ENCODE assay signal across 11 cellular contexts in genomic region chr2:68468801-68469200, GRCh38. TPM values are rescaled to one million over a fixed set of nuclear protein-coding genes. Genes with fewer than 3 reads are reported as not detected.
A peak's percentile ranks its signal among the peaks of the same experiment; 100 is the strongest.
DNase-seq lines count a peak whose midpoint lies in the region; ATAC-seq and TF ChIP-seq lines count a peak whose summit lies in the region.
"Had no signal": no experiment of that assay in that cellular context is flagged by ENCODE, and none has a peak within 500 bp of the region (broad histone marks: within the 10 kb centered on the region; RNA-seq: fewer than 3 reads in every experiment).

No MANE protein-coding gene starts in this region.

- H3K9me3 Mint-ChIP-seq in Caco-2 (ENCODE audit: unreplicated experiment), result no peaks in the 10 kb centered on the region
- no peaks in the 10 kb centered on the region for H3K9me3 Mint-ChIP-seq in HFFc6
- no peaks in the 10 kb centered on the region for H3K9me3 Mint-ChIP-seq in activated naive CD8-positive, alpha-beta T cell treated with anti-CD3 and anti-CD28 coated beads, Interleukin-2, amount 10 ng/mL, durations not matched to agents 7 days and 5 days
- no peaks in the 10 kb centered on the region for H3K9me3 Mint-ChIP-seq in natural killer cell treated with Interleukin-12 subunit alpha and Interleukin-12 subunit beta and Interleukin-15 and Interleukin-18, amount 100 ng/mL, for 72 hours

- DNase-seq in Caco-2 (no peak), HFFc6 (no peak), foreskin keratinocyte (no peak), coronary artery (ENCODE audit: low spot score) (no peak)
- no peak for DNase-seq in activated naive CD8-positive, alpha-beta T cell treated with anti-CD3 and anti-CD28 coated beads, Interleukin-2, amount 10 ng/mL, durations not matched to agents 7 days and 5 days
- DNase-seq in natural killer cell treated with Interleukin-12 subunit alpha and Interleukin-12 subunit beta and Interleukin-15 and Interleukin-18, amount 100 ng/mL, for 72 hours (ENCODE audit: low spot score), result no peak
- DNase-seq: cortex of kidney; DMS79 treated with DMSO at 0.1 percent for 48 hours; NCI-H82; stimulated activated naive CD4-positive, alpha-beta T cell had no signal

- H3K36me3 Mint-ChIP-seq in Caco-2 (ENCODE audit: insufficient read depth, unreplicated experiment) (peaks cover 8% of the 10 kb centered on the region), HFFc6 (ENCODE audit: low read depth) (no peaks in the 10 kb centered on the region)
- H3K36me3 Mint-ChIP-seq in activated naive CD8-positive, alpha-beta T cell treated with anti-CD3 and anti-CD28 coated beads, Interleukin-2, amount 10 ng/mL, durations not matched to agents 7 days and 5 days, result peaks cover 5% of the 10 kb centered on the region
- no peaks in the 10 kb centered on the region for H3K36me3 Mint-ChIP-seq in natural killer cell treated with Interleukin-12 subunit alpha and Interleukin-12 subunit beta and Interleukin-15 and Interleukin-18, amount 100 ng/mL, for 72 hours

- H3K27me3 ChIP-seq in Caco-2 (replicated peaks; ENCODE audit: control insufficient read depth, insufficient read depth, low read length), result no peaks in the 10 kb centered on the region
- H3K27me3 ChIP-seq in foreskin keratinocyte, result no peaks in the 10 kb centered on the region

- H3K4me3 Mint-ChIP-seq in Caco-2 (ENCODE audit: unreplicated experiment), result peak overlapping the region; percentile 95
- H3K4me3 Mint-ChIP-seq in HFFc6, result 0 out of 2 replicates have a peak overlapping the region, but pooled peaks have one; percentile 99
- H3K4me3 Mint-ChIP-seq in activated naive CD8-positive, alpha-beta T cell treated with anti-CD3 and anti-CD28 coated beads, Interleukin-2, amount 10 ng/mL, durations not matched to agents 7 days and 5 days, result peak overlapping the region; percentile 98
- H3K4me3 Mint-ChIP-seq in natural killer cell treated with Interleukin-12 subunit alpha and Interleukin-12 subunit beta and Interleukin-15 and Interleukin-18, amount 100 ng/mL, for 72 hours, result peak overlapping the region; percentile 99

- no peak overlapping the region for H3K27ac ChIP-seq in foreskin keratinocyte
- H3K27ac ChIP-seq in coronary artery, result no peak overlapping the region

- peaks cover 49% of the 10 kb centered on the region for H3K4me1 ChIP-seq in Caco-2
- peaks cover 13% of the 10 kb centered on the region for H3K4me1 ChIP-seq in foreskin keratinocyte

- POLR2A ChIA-PET in Caco-2 (lab: Charles Lee), result no interaction called here
- POLR2A ChIA-PET in activated naive CD8-positive, alpha-beta T cell treated with anti-CD3 and anti-CD28 coated beads, Interleukin-2, amount 10 ng/mL, durations not matched to agents 7 days and 5 days (lab: Charles Lee), result interaction anchor here (1.1 to 1.4 kb wide), 2 partner anchors 47 to 440 kb away, joined by 3 to 4 read pairs; no protein-coding TSS in a partner anchor

- CTCF ChIA-PET in Caco-2 (lab: Charles Lee), result interaction anchor here (2.5 to 3.8 kb wide), 2 partner anchors 19 to 240 kb away, joined by 11 to 18 read pairs; no protein-coding TSS in a partner anchor

- intact Hi-C loops in Caco-2 (cut with micrococcal nuclease; ENCODE audit: unreplicated experiment), result loop anchor here (5.0 kb wide), 1 partner anchor 438 kb away; no protein-coding TSS in a partner anchor

- H3K4me3 ChIP-seq in Caco-2 (ENCODE audit: low read depth, low read length), result no peak overlapping the region
- no peak overlapping the region for H3K4me3 ChIP-seq in coronary artery

- peaks cover 32% of the 10 kb centered on the region for H3K4me1 Mint-ChIP-seq in Caco-2 (ENCODE audit: low read depth, unreplicated experiment)
- H3K4me1 Mint-ChIP-seq in HFFc6 (ENCODE audit: low read depth), result peaks cover 42% of the 10 kb centered on the region
- H3K4me1 Mint-ChIP-seq in activated naive CD8-positive, alpha-beta T cell treated with anti-CD3 and anti-CD28 coated beads, Interleukin-2, amount 10 ng/mL, durations not matched to agents 7 days and 5 days, result peaks cover 34% of the 10 kb centered on the region
- H3K4me1 Mint-ChIP-seq in natural killer cell treated with Interleukin-12 subunit alpha and Interleukin-12 subunit beta and Interleukin-15 and Interleukin-18, amount 100 ng/mL, for 72 hours (ENCODE audit: low read depth in 2 of 2), result peaks cover 25 to 32% of the 10 kb centered on the region in 2 donors

- no peaks in the 10 kb centered on the region for H3K27me3 Mint-ChIP-seq in Caco-2 (ENCODE audit: insufficient read depth, unreplicated experiment)
- H3K27me3 Mint-ChIP-seq in HFFc6 (ENCODE audit: insufficient read depth), result no peaks in the 10 kb centered on the region; the same call in none of the 2 replicates
- H3K27me3 Mint-ChIP-seq in activated naive CD8-positive, alpha-beta T cell treated with anti-CD3 and anti-CD28 coated beads, Interleukin-2, amount 10 ng/mL, durations not matched to agents 7 days and 5 days, result no peaks in the 10 kb centered on the region
- H3K27me3 Mint-ChIP-seq in natural killer cell treated with Interleukin-12 subunit alpha and Interleukin-12 subunit beta and Interleukin-15 and Interleukin-18, amount 100 ng/mL, for 72 hours, result peaks cover 0 to 3% of the 10 kb centered on the region in 2 donors

- H3K36me3 ChIP-seq in Caco-2 (ENCODE audit: control insufficient read depth, insufficient read depth, low read length), result no peaks in the 10 kb centered on the region

- no TSS peak for BruUV-seq in Caco-2 (replicated peaks; lab: Mats Ljungman, UMichigan)

- no peak overlapping the region for H3K27ac Mint-ChIP-seq in Caco-2 (ENCODE audit: unreplicated experiment)
- H3K27ac Mint-ChIP-seq in HFFc6, result no peak overlapping the region
- peak overlapping the region; percentile 49 for H3K27ac Mint-ChIP-seq in activated naive CD8-positive, alpha-beta T cell treated with anti-CD3 and anti-CD28 coated beads, Interleukin-2, amount 10 ng/mL, durations not matched to agents 7 days and 5 days
- H3K27ac Mint-ChIP-seq in natural killer cell treated with Interleukin-12 subunit alpha and Interleukin-12 subunit beta and Interleukin-15 and Interleukin-18, amount 100 ng/mL, for 72 hours, result peak overlapping the region; percentile 88 to 97

- no peak for TF ChIP-seq CTCF in Caco-2 (IDR thresholded peaks at IDR 0.05; ENCODE audit: insufficient read depth in 1 of 2, low read depth in 1 of 2, low read length in 1 of 2, severe bottlenecking in 1 of 2, unreplicated experiment in 1 of 2)
- TF ChIP-seq CTCF in HFFc6 (IDR thresholded peaks at IDR 0.05), result no peak
- no peak for TF ChIP-seq CTCF in foreskin keratinocyte (conservative IDR thresholded peaks at IDR 0.05)
- no peak for TF ChIP-seq CTCF in coronary artery (IDR thresholded peaks at IDR 0.05)

- ATAC-seq in activated naive CD8-positive, alpha-beta T cell treated with anti-CD3 and anti-CD28 coated beads, Interleukin-2, amount 10 ng/mL, durations not matched to agents 7 days and 5 days (ENCODE audit: low read depth), result no peak
- ATAC-seq in natural killer cell treated with Interleukin-12 subunit alpha and Interleukin-12 subunit beta and Interleukin-15 and Interleukin-18, amount 100 ng/mL, for 72 hours, result no peak
- ATAC-seq in HG03135 (IDR thresholded peaks at IDR 0.05; ENCODE audit: unreplicated experiment) (no peak), foreskin keratinocyte (no peak)

- H3K9me3 ChIP-seq in Caco-2, result no peaks in the 10 kb centered on the region

RNA-seq across cellular contexts. Expression of gene APLF, which starts 1.4 kb away (rescaled TPM):
- total RNA-seq in Caco-2 (2022) (3.9 and 4.0 TPM in 2 replicates), foreskin keratinocyte (3.0 and 3.2 TPM in 2 replicates)
- 1 to 10 TPM; 1.3 to 1.8 (median 1.5) TPM for total RNA-seq in HFFc6 (2021; fragmentation: NEBNext Ultra II Directional; extraction: Animal tissue kit (Norgen Biotek cat#: 25700))
- 1 to 10 TPM; 4.5 to 4.6 TPM for total RNA-seq in activated naive CD8-positive, alpha-beta T cell treated with anti-CD3 and anti-CD28 coated beads, Interleukin-2, amount 10 ng/mL, durations not matched to agents 7 days and 5 days
- total RNA-seq in natural killer cell treated with Interleukin-12 subunit alpha and Interleukin-12 subunit beta and Interleukin-15 and Interleukin-18, amount 100 ng/mL, for 72 hours, result 1 to 10 TPM; 2.0 to 3.2 TPM
- 1.6 TPM in 2 replicates for polyA plus RNA-seq in foreskin keratinocyte

RNA-seq across cellular contexts. Expression of gene FBXO48, which starts 1.7 kb away (rescaled TPM):
- total RNA-seq in Caco-2 (2022), result 1.1 and 1.2 TPM in 2 replicates
- under 1 TPM; 0.40 to 0.85 (median 0.72) TPM for total RNA-seq in HFFc6 (2021; fragmentation: NEBNext Ultra II Directional; extraction: Animal tissue kit (Norgen Biotek cat#: 25700))
- 1 to 10 TPM; 4.0 to 4.3 TPM for total RNA-seq in activated naive CD8-positive, alpha-beta T cell treated with anti-CD3 and anti-CD28 coated beads, Interleukin-2, amount 10 ng/mL, durations not matched to agents 7 days and 5 days
- 1 to 10 TPM; 1.8 to 2.5 TPM for total RNA-seq in natural killer cell treated with Interleukin-12 subunit alpha and Interleukin-12 subunit beta and Interleukin-15 and Interleukin-18, amount 100 ng/mL, for 72 hours
- total RNA-seq in foreskin keratinocyte, result 1.6 TPM in 2 replicates
- polyA plus RNA-seq in foreskin keratinocyte, result 0.66 and 0.90 TPM in 2 replicates

Comparison
In these comparisons a context has a peak if more than half of its experiments do, and no peak if none do; other contexts are left out.
1. H3K27ac Mint-ChIP-seq: peak in activated naive CD8-positive, alpha-beta T cell treated with anti-CD3 and anti-CD28 coated beads, Interleukin-2, amount 10 ng/mL, durations not matched to agents 7 days and 5 days (single experiment) and natural killer cell treated with Interleukin-12 subunit alpha and Interleukin-12 subunit beta and Interleukin-15 and Interleukin-18, amount 100 ng/mL, for 72 hours (2 of 2); none in Caco-2 (single experiment) and HFFc6 (single experiment).
2. Peak in every context shown above with its lines, with median percentiles within 50 percentile points of each other: H3K4me3 Mint-ChIP-seq.